Comparison of ENCODE assay signal across 1 cellular context in genomic region chr14:63909984-63910383, GRCh38.
TF ChIP-seq lines count a peak whose summit lies in the region.

No MANE protein-coding gene starts in this region.

TF ChIP-seq in IMR-90, 13 proteins besides CTCF, POLR2A, EP300 and RAD21:
- TF ChIP-seq ELK1 (IDR thresholded peaks at IDR 0.05; ENCODE audit: borderline replicate concordance, low read depth, low read length) (no peak), CEBPB (IDR thresholded peaks at IDR 0.05; ENCODE audit: low read depth, low read length) (no peak), MAFK (IDR thresholded peaks at IDR 0.05; ENCODE audit: low read depth, low read length) (peak; percentile 77), BHLHE40 (IDR thresholded peaks at IDR 0.05; ENCODE audit: low read depth, low read length) (no peak), FOS (IDR thresholded peaks at IDR 0.05; ENCODE audit: low read depth, low read length) (no peak)
